Comparison of ENCODE assay signal across 8 cellular contexts in the genomic region with DNA sequence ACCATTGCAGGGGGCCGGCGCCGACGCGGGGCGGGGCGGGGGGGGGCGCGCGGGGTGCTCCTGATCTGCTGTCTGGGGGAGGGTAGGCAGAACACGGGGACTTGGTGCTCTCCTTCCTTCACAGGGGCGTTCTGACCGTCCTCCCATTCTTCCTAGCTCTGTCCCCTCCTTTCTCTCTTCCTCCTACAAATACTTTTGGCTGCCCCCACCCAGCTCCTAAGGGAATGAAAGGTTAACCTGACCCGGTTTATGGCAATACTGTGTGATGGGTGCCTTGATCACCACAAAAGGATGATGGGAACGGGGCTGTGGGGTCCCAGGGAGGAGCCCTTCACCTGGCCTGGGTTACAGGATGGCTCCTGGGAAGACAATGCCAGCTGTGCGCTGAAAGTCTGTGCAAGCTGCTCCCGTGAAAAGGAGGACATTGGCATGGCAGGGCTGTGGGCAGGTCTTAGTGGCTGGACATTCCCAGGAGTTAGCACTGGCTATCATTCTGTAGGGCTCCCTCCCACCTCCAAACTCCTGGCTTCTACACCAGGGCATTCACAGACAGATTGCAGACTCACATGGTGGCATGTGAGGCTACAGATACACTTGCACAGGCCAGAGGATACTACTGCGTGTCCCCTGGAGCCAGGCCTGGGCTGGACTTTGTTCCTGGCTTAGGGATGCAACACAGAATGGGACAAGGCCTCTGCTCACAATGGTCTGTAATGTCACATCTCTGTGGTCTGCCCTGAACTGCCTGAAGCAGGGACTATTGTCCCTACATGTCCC. TPM values are rescaled to one million over a fixed set of nuclear protein-coding genes. Genes with fewer than 3 reads are reported as not detected.
DNase-seq lines count a peak whose midpoint lies in the region; ATAC-seq and TF ChIP-seq lines count a peak whose summit lies in the region.

No MANE protein-coding gene starts in this region.

- intact Hi-C loops in activated CD4-positive, alpha-beta T cell treated with anti-CD3 and anti-CD28 coated beads, Interleukin-2, amount 10 ng/mL, durations not matched to agents 24 days and 14 days (cut with micrococcal nuclease): loop anchor here (10.0 kb wide), 1 partner anchor 202 kb away; a partner anchor contains a TSS

- peak overlapping the region; percentile 100 for H3K27ac Mint-ChIP-seq in activated CD4-positive, alpha-beta T cell treated with anti-CD3 and anti-CD28 coated beads, Interleukin-2, amount 10 ng/mL, durations not matched to agents 24 days and 14 days

- peaks cover 29% of the 10 kb centered on the region for H3K4me1 Mint-ChIP-seq in activated CD4-positive, alpha-beta T cell treated with anti-CD3 and anti-CD28 coated beads, Interleukin-2, amount 10 ng/mL, durations not matched to agents 24 days and 14 days

- ATAC-seq in HG03139 (IDR thresholded peaks at IDR 0.05; ENCODE audit: unreplicated experiment): no peak
- no peak for ATAC-seq in GM18520 (IDR thresholded peaks at IDR 0.05; ENCODE audit: unreplicated experiment)

- H3K36me3 Mint-ChIP-seq in activated CD4-positive, alpha-beta T cell treated with anti-CD3 and anti-CD28 coated beads, Interleukin-2, amount 10 ng/mL, durations not matched to agents 24 days and 14 days (ENCODE audit: low read depth): peaks cover 28% of the 10 kb centered on the region

- H3K27ac ChIP-seq in adipose tissue (ENCODE audit: low read depth, low read length) (peak overlapping the region; percentile 71), temporal lobe (ENCODE audit: low read depth, low read length) (peak overlapping the region; percentile 69)

- WGBS in adipose tissue, 3 donors: 72 to 77% (median 72%) methylated on average over 16 to 18 of the region's 18 CpGs

- H3K4me3 Mint-ChIP-seq in activated CD4-positive, alpha-beta T cell treated with anti-CD3 and anti-CD28 coated beads, Interleukin-2, amount 10 ng/mL, durations not matched to agents 24 days and 14 days: peak overlapping the region; percentile 87

- H3K27me3 ChIP-seq in kidney epithelial cell (ENCODE audit: control insufficient read depth, insufficient read depth, low read length): no peaks in the 10 kb centered on the region

- no peaks in the 10 kb centered on the region for H3K9me3 Mint-ChIP-seq in activated CD4-positive, alpha-beta T cell treated with anti-CD3 and anti-CD28 coated beads, Interleukin-2, amount 10 ng/mL, durations not matched to agents 24 days and 14 days

- TF ChIP-seq CTCF in kidney epithelial cell (IDR thresholded peaks at IDR 0.05; ENCODE audit: insufficient read depth, low read length, poor library complexity, severe bottlenecking): no peak

- peak overlapping the region; percentile 85 for H3K4me3 ChIP-seq in kidney epithelial cell (ENCODE audit: low read depth, low read length)

- DNase-seq in activated CD4-positive, alpha-beta T cell treated with anti-CD3 and anti-CD28 coated beads, Interleukin-2, amount 10 ng/mL, durations not matched to agents 24 days and 14 days: no peak
- DNase-seq in activated CD4-positive, alpha-beta T cell treated with anti-CD3 and anti-CD28 coated beads for 4 hours: no peak
- no peak for DNase-seq in kidney epithelial cell (ENCODE audit: low read depth)
- DNase-seq in hepatic stellate cell (ENCODE audit: low spot score): no peak

- no peaks in the 10 kb centered on the region for H3K27me3 Mint-ChIP-seq in activated CD4-positive, alpha-beta T cell treated with anti-CD3 and anti-CD28 coated beads, Interleukin-2, amount 10 ng/mL, durations not matched to agents 24 days and 14 days

- H3K36me3 ChIP-seq in kidney epithelial cell (ENCODE audit: control insufficient read depth, insufficient read depth, low read length): peaks cover 1% of the 10 kb centered on the region

RNA-seq across cellular contexts. Expression of a gene that starts 1.9 kb away (rescaled TPM):
- 75.9 and 78.8 TPM in 2 replicates for total RNA-seq in activated CD4-positive, alpha-beta T cell treated with anti-CD3 and anti-CD28 coated beads, Interleukin-2, amount 10 ng/mL, durations not matched to agents 24 days and 14 days
- polyA plus RNA-seq in adipose tissue: 100 to 1,000 TPM in 1 of 3 donors, 10 to 100 TPM in 2; 34.8 to 109 (median 88.8) TPM
- total RNA-seq in kidney epithelial cell: 166 and 177 TPM in 2 replicates
- total RNA-seq in temporal lobe: 22.6 TPM

RNA-seq across cellular contexts. Expression of a gene that starts 1.9 kb away (rescaled TPM):
- 0.19 TPM in 1 of 2 replicates, not detected in the other for total RNA-seq in activated CD4-positive, alpha-beta T cell treated with anti-CD3 and anti-CD28 coated beads, Interleukin-2, amount 10 ng/mL, durations not matched to agents 24 days and 14 days
- polyA plus RNA-seq in adipose tissue: 1 to 10 TPM in 1 of 3 donors, under 1 TPM in 1, not detected in 1; 0.72 to 1.2 TPM
- total RNA-seq in kidney epithelial cell (not detected in 2 replicates), temporal lobe (not detected)

RNA-seq across cellular contexts. Expression of a gene that starts 31.7 kb away (rescaled TPM):
- total RNA-seq in activated CD4-positive, alpha-beta T cell treated with anti-CD3 and anti-CD28 coated beads, Interleukin-2, amount 10 ng/mL, durations not matched to agents 24 days and 14 days: 42.3 and 43.1 TPM in 2 replicates
- polyA plus RNA-seq in adipose tissue: 10 to 100 TPM; 19.0 to 22.9 (median 21.1) TPM
- total RNA-seq in kidney epithelial cell (53.9 and 57.2 TPM in 2 replicates), temporal lobe (75.7 TPM)

RNA-seq across cellular contexts. Expression of a gene that starts 32.1 kb away (rescaled TPM):
- total RNA-seq in activated CD4-positive, alpha-beta T cell treated with anti-CD3 and anti-CD28 coated beads, Interleukin-2, amount 10 ng/mL, durations not matched to agents 24 days and 14 days: 0.84 and 1.0 TPM in 2 replicates
- polyA plus RNA-seq in adipose tissue: 1 to 10 TPM; 1.8 to 8.2 (median 6.1) TPM
- total RNA-seq in kidney epithelial cell: 7.2 and 7.8 TPM in 2 replicates
- 18.7 TPM for total RNA-seq in temporal lobe
